In genomic region chr12:61023231-61023630, GRCh38 we compare ENCODE assay signal across 20 cellular contexts.
"Had no signal": no experiment of that assay in that cellular context is flagged by ENCODE, and none has a peak within 500 bp of the region (broad histone marks: within the 10 kb centered on the region; RNA-seq: fewer than 3 reads in every experiment).

No MANE protein-coding gene starts in this region.

- H3K4me3 ChIP-seq: cardiac muscle cell, dorsolateral prefrontal cortex, lower lobe of right lung, pancreas, skin epidermis, thyroid gland had no signal

- ATAC-seq: left lobe of liver; lower lobe of right lung; natural killer cell; pancreas; stimulated activated naive CD8-positive, alpha-beta T cell treated with anti-CD3 and anti-CD28 coated beads, Interleukin-15, amount 100 ng/mL, for 72 hours had no signal

- H3K27me3 ChIP-seq: cardiac muscle cell, dorsolateral prefrontal cortex, neutrophil, pancreas, thyroid gland had no signal

- FAIRE-seq: frontal cortex, pancreas, urothelium cell line had no signal

- DNase-seq: effector CD4-positive, alpha-beta T cell; hypothalamus; immature natural killer cell; islet precursor cell; lower lobe of right lung; natural killer cell; stimulated activated CD4-positive, alpha-beta T cell treated with anti-CD3 and anti-CD28 coated beads, Interleukin-15, amount 100 ng/mL, for 24 hours; stimulated activated CD4-positive, alpha-beta T cell treated with anti-CD3 and anti-CD28 coated beads, Interleukin-2, amount 100 ng/mL, for 48 hours; stimulated activated naive CD4-positive, alpha-beta T cell; stimulated activated naive CD8-positive, alpha-beta T cell treated with anti-CD3 and anti-CD28 coated beads, Interleukin-15, amount 100 ng/mL, for 72 hours; thyroid gland; trophoblast cell had no signal

- H3K36me3 ChIP-seq: cardiac muscle cell, lower lobe of right lung, neutrophil, pancreas, thyroid gland had no signal

- H3K27ac ChIP-seq: cardiac muscle cell, dorsolateral prefrontal cortex, lower lobe of right lung, neutrophil, pancreas, skin epidermis, thyroid gland had no signal

- H3K4me1 ChIP-seq: lower lobe of right lung, pancreas, thyroid gland had no signal

- H3K9me3 ChIP-seq: lower lobe of right lung, neutrophil, pancreas, thyroid gland had no signal
